In the genomic region with DNA sequence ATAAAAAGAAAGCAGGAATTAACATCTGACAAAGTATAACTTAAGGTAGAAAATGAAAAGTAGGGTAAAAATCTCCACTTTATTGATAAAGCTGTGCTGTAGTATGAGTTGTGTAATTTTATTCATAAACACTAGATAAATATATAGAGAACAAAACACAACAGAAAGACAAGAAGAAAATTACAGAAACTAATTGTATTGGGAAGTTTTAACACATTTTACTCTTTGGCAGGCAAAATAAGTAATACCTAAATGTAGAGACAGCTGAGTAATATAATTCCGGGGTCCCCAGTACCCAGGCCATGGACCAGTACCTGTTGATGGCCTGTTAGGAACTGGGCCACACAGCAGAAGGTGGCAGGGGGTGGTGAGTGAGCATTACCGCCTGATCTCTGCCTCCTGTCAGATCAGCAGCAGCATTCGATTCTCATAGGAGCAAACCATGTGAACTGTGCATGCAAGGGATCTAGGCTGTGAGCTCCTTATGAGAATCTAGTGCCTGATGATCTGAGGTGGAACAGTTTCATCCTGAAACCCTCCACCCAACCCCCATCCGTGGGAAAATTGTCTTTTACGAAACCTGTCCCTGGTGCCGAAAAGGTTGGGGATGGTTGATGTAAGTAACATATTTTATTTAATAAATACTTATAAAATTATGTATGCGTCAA, we compare ENCODE assay signal across 21 cellular contexts.
DNase-seq lines count a peak whose midpoint lies in the region; ATAC-seq and FAIRE-seq lines count a peak whose summit lies in the region.
"Had no signal": no experiment of that assay in that cellular context is flagged by ENCODE, and none has a peak within 500 bp of the region (broad histone marks: within the 10 kb centered on the region; RNA-seq: fewer than 3 reads in every experiment).

No MANE protein-coding gene starts in this region.

- no peak overlapping the region for H3K4me3 Mint-ChIP-seq in stimulated activated effector memory CD8-positive, alpha-beta T cell treated with anti-CD3 and anti-CD28 coated beads, Interleukin-12 subunit alpha, Interleukin-12 subunit beta, amount 100 ng/mL, for 72 hours
- no peak overlapping the region for H3K4me3 Mint-ChIP-seq in activated T-helper 2 cell treated with anti-CD3 and anti-CD28 coated beads, Interferon-gamma antibody, Interleukin-2, Interleukin-4, amounts not matched to agents 10 μg/mL and 5 μg/mL and 100 μg/mL, durations not matched to agents 14 hours and 24 hours and 36 hours (ENCODE audit: low read depth)
- H3K4me3 Mint-ChIP-seq: CD8-positive, alpha-beta memory T cell had no signal

- no peaks in the 10 kb centered on the region for H3K9me3 Mint-ChIP-seq in stimulated activated effector memory CD8-positive, alpha-beta T cell treated with anti-CD3 and anti-CD28 coated beads, Interleukin-12 subunit alpha, Interleukin-12 subunit beta, amount 100 ng/mL, for 72 hours
- H3K9me3 Mint-ChIP-seq in activated T-helper 2 cell treated with anti-CD3 and anti-CD28 coated beads, Interferon-gamma antibody, Interleukin-2, Interleukin-4, amounts not matched to agents 10 μg/mL and 5 μg/mL and 100 μg/mL, durations not matched to agents 14 hours and 24 hours and 36 hours: no peaks in the 10 kb centered on the region

- H3K4me1 Mint-ChIP-seq in stimulated activated effector memory CD8-positive, alpha-beta T cell treated with anti-CD3 and anti-CD28 coated beads, Interleukin-12 subunit alpha, Interleukin-12 subunit beta, amount 100 ng/mL, for 72 hours: no peaks in the 10 kb centered on the region
- H3K4me1 Mint-ChIP-seq in activated T-helper 2 cell treated with anti-CD3 and anti-CD28 coated beads, Interferon-gamma antibody, Interleukin-2, Interleukin-4, amounts not matched to agents 10 μg/mL and 5 μg/mL and 100 μg/mL, durations not matched to agents 14 hours and 24 hours and 36 hours (ENCODE audit: low read depth): no peaks in the 10 kb centered on the region
- H3K4me1 Mint-ChIP-seq: CD8-positive, alpha-beta memory T cell had no signal

- ATAC-seq in GM21423 (IDR thresholded peaks at IDR 0.05; ENCODE audit: unreplicated experiment) (peak; percentile 28), HG03175 (IDR thresholded peaks at IDR 0.05; ENCODE audit: unreplicated experiment) (peak; percentile 20)
- ATAC-seq in stimulated activated effector memory CD8-positive, alpha-beta T cell treated with anti-CD3 and anti-CD28 coated beads, Interleukin-12 subunit alpha, Interleukin-12 subunit beta, amount 100 ng/mL, for 72 hours: peak; percentile 24

- no peak overlapping the region for H3K27ac Mint-ChIP-seq in stimulated activated effector memory CD8-positive, alpha-beta T cell treated with anti-CD3 and anti-CD28 coated beads, Interleukin-12 subunit alpha, Interleukin-12 subunit beta, amount 100 ng/mL, for 72 hours
- no peak overlapping the region for H3K27ac Mint-ChIP-seq in activated T-helper 2 cell treated with anti-CD3 and anti-CD28 coated beads, Interferon-gamma antibody, Interleukin-2, Interleukin-4, amounts not matched to agents 10 μg/mL and 5 μg/mL and 100 μg/mL, durations not matched to agents 14 hours and 24 hours and 36 hours
- H3K27ac Mint-ChIP-seq: CD8-positive, alpha-beta memory T cell had no signal

- no peaks in the 10 kb centered on the region for H3K36me3 Mint-ChIP-seq in stimulated activated effector memory CD8-positive, alpha-beta T cell treated with anti-CD3 and anti-CD28 coated beads, Interleukin-12 subunit alpha, Interleukin-12 subunit beta, amount 100 ng/mL, for 72 hours
- H3K36me3 Mint-ChIP-seq in activated T-helper 2 cell treated with anti-CD3 and anti-CD28 coated beads, Interferon-gamma antibody, Interleukin-2, Interleukin-4, amounts not matched to agents 10 μg/mL and 5 μg/mL and 100 μg/mL, durations not matched to agents 14 hours and 24 hours and 36 hours (ENCODE audit: low read depth): no peaks in the 10 kb centered on the region
- H3K36me3 Mint-ChIP-seq: CD8-positive, alpha-beta memory T cell had no signal

- peaks cover 35% of the 10 kb centered on the region for H3K27me3 Mint-ChIP-seq in activated T-helper 2 cell treated with anti-CD3 and anti-CD28 coated beads, Interferon-gamma antibody, Interleukin-2, Interleukin-4, amounts not matched to agents 10 μg/mL and 5 μg/mL and 100 μg/mL, durations not matched to agents 14 hours and 24 hours and 36 hours (ENCODE audit: low read depth)
- H3K27me3 Mint-ChIP-seq: CD8-positive, alpha-beta memory T cell had no signal

- FAIRE-seq in GM18507 (lab: Jason Lieb, UNC): peak; percentile 97
- FAIRE-seq: H54, HTR-8/SVneo, RCC 7860 had no signal

- DNase-seq in GM18507 (ENCODE audit: extremely low spot score, insufficient read length, low read depth) (no peak), NCI-H524 (lab: John Stamatoyannopoulos, UW) (no peak), NCI-H446 (lab: John Stamatoyannopoulos, UW) (no peak), cerebellum (ENCODE audit: low spot score) (no peak)
- DNase-seq in stimulated activated effector memory CD8-positive, alpha-beta T cell treated with anti-CD3 and anti-CD28 coated beads, Interleukin-12 subunit alpha, Interleukin-12 subunit beta, amount 100 ng/mL, for 72 hours (ENCODE audit: low spot score in 2 of 2): no peak
- DNase-seq in activated T-helper 2 cell treated with anti-CD3 and anti-CD28 coated beads, Interferon-gamma antibody, Interleukin-2, Interleukin-4, amounts not matched to agents 10 μg/mL and 5 μg/mL and 100 μg/mL, durations not matched to agents 14 hours and 24 hours and 36 hours (ENCODE audit: low spot score): no peak
- DNase-seq: CD8-positive, alpha-beta memory T cell; DMS53; EL; IMR-90; NCI-H1417 treated with DMSO at 0.1 percent for 48 hours; NCI-H187 treated with DMSO at 0.1 percent for 48 hours; NCI-H69; Right ventricle myocardium superior; SW 1271; T-helper 2 cell had no signal

- intact Hi-C loops in activated T-helper 2 cell treated with anti-CD3 and anti-CD28 coated beads, Interferon-gamma antibody, Interleukin-2, Interleukin-4, amounts not matched to agents 10 μg/mL and 5 μg/mL and 100 μg/mL, durations not matched to agents 14 hours and 24 hours and 36 hours (cut with micrococcal nuclease): no loop called here
